Comparison of ENCODE assay signal across 8 cellular contexts in the genomic region with DNA sequence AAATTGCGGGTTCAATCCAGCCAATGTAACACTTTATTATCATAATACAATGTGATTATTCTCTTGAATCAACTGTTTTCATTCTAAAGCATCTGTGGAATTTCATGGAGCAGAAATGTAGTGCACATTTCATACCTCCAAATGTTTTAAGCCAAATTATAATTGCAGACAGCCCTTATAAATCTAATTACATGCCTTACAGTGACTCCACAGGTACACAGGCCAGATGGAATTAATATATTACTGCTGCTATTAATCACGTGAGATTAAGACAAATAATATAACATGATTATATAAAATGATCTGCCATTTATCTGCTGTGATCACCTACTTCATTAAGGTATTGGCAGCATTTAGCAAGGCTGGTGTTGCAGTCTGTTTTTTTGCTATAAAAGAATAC.
"Had no signal": no experiment of that assay in that cellular context is flagged by ENCODE, and none has a peak within 500 bp of the region (broad histone marks: within the 10 kb centered on the region; RNA-seq: fewer than 3 reads in every experiment).

No MANE protein-coding gene starts in this region.

- H3K4me3 ChIP-seq: GM23248, HAP-1, K562 had no signal

- H3K36me3 ChIP-seq: HAP-1 had no signal

- H3K9ac ChIP-seq: GM23248 had no signal

- ATAC-seq: HCT116, K562 had no signal

- DNase-seq: GM23248, GOT3, H7, HFFc6, IMR-90 had no signal

- H2AFZ ChIP-seq: GM23248 had no signal

- H3K27ac ChIP-seq: GM23248 had no signal

- H3K9me3 ChIP-seq: HAP-1 had no signal
